In genomic region chr7:105014725-105015630, GRCh38 we compare ENCODE assay signal across 1 cellular context.
TF ChIP-seq lines count a peak whose summit lies in the region.

No MANE protein-coding gene starts in this region.

TF ChIP-seq in K562, 482 proteins besides CTCF, POLR2A, EP300 and RAD21 (continued from another document):
- TF ChIP-seq ATF2 (CRISPR knock-in tag; IDR thresholded peaks at IDR 0.05) (no peak), POLR2B (IDR thresholded peaks at IDR 0.05; ENCODE audit: low read depth, partially characterized antibody) (peak; percentile 54), MTF1 (CRISPR knock-in tag; IDR thresholded peaks at IDR 0.05; ENCODE audit: borderline replicate concordance) (no peak), RBFOX2 (IDR thresholded peaks at IDR 0.05; ENCODE audit: low read depth, low read length) (no peak), SMAD4 (CRISPR knock-in tag; conservative IDR thresholded peaks at IDR 0.05) (0 out of 2 replicates have a peak, but pooled peaks have one; percentile 10), ZNF764 (CRISPR knock-in tag; IDR thresholded peaks at IDR 0.05; ENCODE audit: low read depth) (no peak), PYGO2 (tag; IDR thresholded peaks at IDR 0.05) (peak; percentile 56; the same call in 1 of the 2 replicates), ZBTB1 (CRISPR knock-in tag; IDR thresholded peaks at IDR 0.05; ENCODE audit: borderline replicate concordance, low read depth) (0 out of 2 replicates have a peak, but pooled peaks have one; percentile 20), ZNF197 (CRISPR knock-in tag; IDR thresholded peaks at IDR 0.05; ENCODE audit: low read depth) (no peak), RBM39 (optimal IDR thresholded peaks at IDR 0.05; ENCODE audit: low read depth, low read length) (peak; percentile 56), CBX1 (IDR thresholded peaks at IDR 0.05; ENCODE audit: low read depth) (no peak), CREB3L1 (IDR thresholded peaks at IDR 0.05; ENCODE audit: borderline replicate concordance, low read depth) (no peak; the same call in 1 of the 2 replicates), ZNF41 (CRISPR knock-in tag; conservative IDR thresholded peaks at IDR 0.05) (no peak), RBM14 (IDR thresholded peaks at IDR 0.05; ENCODE audit: borderline replicate concordance, insufficient read depth, low read depth, low read length) (no peak), ZNF212 (CRISPR knock-in tag; IDR thresholded peaks at IDR 0.05) (no peak), IRF9 (tag; IDR thresholded peaks at IDR 0.05) (no peak), BCOR (IDR thresholded peaks at IDR 0.05) (no peak), TAL1 (IDR thresholded peaks at IDR 0.05) (no peak; the same call in 1 of the 2 replicates), NFE2 (IDR thresholded peaks at IDR 0.05; ENCODE audit: low read depth) (no peak), THRAP3 (IDR thresholded peaks at IDR 0.05; ENCODE audit: borderline replicate concordance) (no peak; the same call in 1 of the 2 replicates), FOXO4 (CRISPR knock-in tag; IDR thresholded peaks at IDR 0.05) (no peak), PTBP1 (IDR thresholded peaks at IDR 0.05; ENCODE audit: low read depth, low read length) (no peak), ZNF512 (tag; IDR thresholded peaks at IDR 0.05) (no peak), SMARCE1 (IDR thresholded peaks at IDR 0.05) (no peak; the same call in 1 of the 2 replicates), ZNF778 (CRISPR knock-in tag; IDR thresholded peaks at IDR 0.05) (no peak), HMBOX1 (IDR thresholded peaks at IDR 0.05) (peak; percentile 59; the same call in 1 of the 2 replicates), ZNF589 (CRISPR knock-in tag; IDR thresholded peaks at IDR 0.05; ENCODE audit: low read depth) (0 out of 2 replicates have a peak, but pooled peaks have one; percentile 49), HOMEZ (CRISPR knock-in tag; IDR thresholded peaks at IDR 0.05) (no peak), ZNF398 (CRISPR knock-in tag; IDR thresholded peaks at IDR 0.05) (no peak), GTF2E2 (tag; IDR thresholded peaks at IDR 0.05) (no peak), DNMT1 (IDR thresholded peaks at IDR 0.05) (0 out of 2 replicates have a peak, but pooled peaks have one; percentile 2), TOE1 (IDR thresholded peaks at IDR 0.05; ENCODE audit: borderline replicate concordance) (peak; percentile 11; the same call in 1 of the 2 replicates), TOE1 (CRISPR knock-in tag; IDR thresholded peaks at IDR 0.05; ENCODE audit: borderline replicate concordance, low read depth) (no peak), ZNF24 (IDR thresholded peaks at IDR 0.05) (0 out of 2 replicates have a peak, but pooled peaks have one; percentile 7), HDAC2 (IDR thresholded peaks at IDR 0.05) (0 out of 2 replicates have a peak, but pooled peaks have one; percentile 15)
